ENCODE assay signal across 22 cellular contexts in the genomic region with DNA sequence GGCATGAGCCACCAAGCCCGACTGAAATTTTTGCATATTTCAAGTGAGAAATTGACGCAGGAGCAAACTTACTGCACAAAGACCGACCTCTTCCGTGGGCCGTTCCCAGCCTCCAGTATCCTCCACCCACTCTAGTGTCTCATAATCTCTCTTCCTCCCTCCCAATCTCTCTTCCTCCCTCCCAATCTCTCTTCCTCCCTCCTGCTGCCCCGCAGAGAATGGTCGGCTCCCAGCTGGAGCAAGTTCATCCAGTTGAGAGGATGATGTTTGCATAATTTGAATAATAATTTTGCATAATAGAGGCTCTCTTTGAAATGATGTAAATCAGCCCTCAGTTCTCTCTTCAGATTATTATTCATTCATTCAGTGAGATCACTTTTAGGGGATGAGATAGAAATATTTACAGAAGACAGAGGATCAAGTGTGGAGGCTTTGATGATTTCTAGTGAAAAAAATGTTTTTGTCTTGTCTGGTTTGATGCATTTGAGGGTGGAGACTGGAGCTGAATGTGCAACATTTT.
"Had no signal": no experiment of that assay in that cellular context is flagged by ENCODE, and none has a peak within 500 bp of the region (broad histone marks: within the 10 kb centered on the region; RNA-seq: fewer than 3 reads in every experiment).

No MANE protein-coding gene starts in this region.

- H3K27ac ChIP-seq: brain microvascular endothelial cell, foreskin keratinocyte, sigmoid colon, testis, upper lobe of left lung had no signal

- H3K36me3 Mint-ChIP-seq: activated naive CD4-positive, alpha-beta T cell treated with anti-CD3 and anti-CD28 coated beads, Interleukin-2, amount 50 U/mL, for 72 hours; naive B cell; stimulated activated naive B cell treated with anti-CD40 and anti-IgM and Interleukin-4, amounts not matched to agents 10 μg/mL and 1 μg/mL and 100 μg/mL, for 72 hours; WTC11 had no signal

- H3K4me3 ChIP-seq: sigmoid colon, smooth muscle cell, testis, upper lobe of left lung had no signal

- H3K9me3 Mint-ChIP-seq: activated naive CD4-positive, alpha-beta T cell treated with anti-CD3 and anti-CD28 coated beads, Interleukin-2, amount 50 U/mL, for 72 hours; neural crest cell; stimulated activated naive B cell treated with anti-CD40 and anti-IgM and Interleukin-4, amounts not matched to agents 10 μg/mL and 1 μg/mL and 100 μg/mL, for 72 hours had no signal

- H3K27me3 ChIP-seq: brain microvascular endothelial cell, foreskin keratinocyte, sigmoid colon, testis, upper lobe of left lung had no signal

- H3K4me1 ChIP-seq: foreskin keratinocyte, sigmoid colon, testis, upper lobe of left lung had no signal

- ATAC-seq: activated naive CD4-positive, alpha-beta T cell treated with anti-CD3 and anti-CD28 coated beads, Interleukin-2, amount 50 U/mL, for 72 hours; foreskin keratinocyte; left ventricle myocardium superior; stimulated activated naive B cell treated with anti-CD40 and anti-IgM and Interleukin-4, amounts not matched to agents 10 μg/mL and 1 μg/mL and 100 μg/mL, for 72 hours; WTC11 had no signal

- H3K27ac Mint-ChIP-seq: activated naive CD4-positive, alpha-beta T cell treated with anti-CD3 and anti-CD28 coated beads, Interleukin-2, amount 50 U/mL, for 72 hours; stimulated activated naive B cell treated with anti-CD40 and anti-IgM and Interleukin-4, amounts not matched to agents 10 μg/mL and 1 μg/mL and 100 μg/mL, for 72 hours; WTC11 had no signal

- H3K4me3 Mint-ChIP-seq: naive B cell; neural crest cell; stimulated activated naive B cell treated with anti-CD40 and anti-IgM and Interleukin-4, amounts not matched to agents 10 μg/mL and 1 μg/mL and 100 μg/mL, for 72 hours; WTC11 had no signal

- H3K4me1 Mint-ChIP-seq: naive B cell had no signal

- DNase-seq: activated gamma-delta T cell treated with Interleukin-2 at 50 U/mL for 16 hours; activated T-cell treated with anti-CD3 and anti-CD28 coated beads, Interleukin-2, amount 50 U/mL, for 1 hour; aorta; brain microvascular endothelial cell; central memory CD4-positive, alpha-beta T cell; dermis blood vessel endothelial cell; effector memory CD4-positive, alpha-beta T cell; foreskin keratinocyte; left ventricle myocardium superior; mammary epithelial cell; naive B cell; retina; sigmoid colon; stimulated activated CD4-positive, alpha-beta T cell treated with anti-CD3 and anti-CD28 coated beads, Interleukin-15, amount 100 ng/mL, for 24 hours; stimulated activated naive B cell treated with anti-CD40 and anti-IgM and Interleukin-4, amounts not matched to agents 10 μg/mL and 1 μg/mL and 100 μg/mL, for 72 hours; T-helper 9 cell; testis; upper lobe of left lung had no signal

- H3K36me3 ChIP-seq: brain microvascular endothelial cell, sigmoid colon, upper lobe of left lung had no signal

- H3K9me3 ChIP-seq: sigmoid colon, testis, upper lobe of left lung had no signal
